16 cellular contexts compared by ENCODE assay signal in genomic region chr1:85459274-85459673, GRCh38. TPM values are rescaled to one million over a fixed set of nuclear protein-coding genes. Genes with fewer than 3 reads are reported as not detected.
"Had no signal": no experiment of that assay in that cellular context is flagged by ENCODE, and none has a peak within 500 bp of the region (broad histone marks: within the 10 kb centered on the region; RNA-seq: fewer than 3 reads in every experiment).

No MANE protein-coding gene starts in this region.

- H3K9ac ChIP-seq: parathyroid adenoma had no signal

- H3K27me3 ChIP-seq: upper lobe of right lung had no signal

- H3K4me3 ChIP-seq: skin epidermis, upper lobe of right lung had no signal

- H3K27ac ChIP-seq: parathyroid adenoma, upper lobe of right lung had no signal

- H3K9me3 ChIP-seq: upper lobe of right lung had no signal

- DNase-seq: activated CD4-positive, alpha-beta T cell treated with anti-CD3 and anti-CD28 coated beads, Interleukin-2, amount 50 U/mL, for 48 hours; activated CD4-positive, CD25-positive, alpha-beta regulatory T cell treated with anti-CD3 and anti-CD28 coated beads, Interleukin-2, amount 50 U/mL, for 72 hours; activated effector memory CD4-positive, alpha-beta T cell treated with anti-CD3 and anti-CD28 coated beads, Interleukin-2, amount 50 U/mL, for 16 hours; activated T-cell treated with anti-CD3 and anti-CD28 coated beads, Interleukin-2, amount 50 U/mL, for 4 hours; amygdala; cerebellar nuclear complex; effector memory CD8-positive, alpha-beta T cell; glutamatergic neuron; left colon; retina; substantia nigra; upper lobe of right lung had no signal

- H3K36me3 ChIP-seq: upper lobe of right lung had no signal

- H2AFZ ChIP-seq: parathyroid adenoma had no signal

- H3K4me1 ChIP-seq: parathyroid adenoma had no signal

- ATAC-seq: activated naive CD4-positive, alpha-beta T cell treated with anti-CD3 and anti-CD28 coated beads, Interleukin-2, amount 50 U/mL, for 72 hours; activated T-cell treated with anti-CD3 and anti-CD28 coated beads, Interleukin-2, amount 50 U/mL, for 4 hours; effector memory CD8-positive, alpha-beta T cell; left colon; stimulated activated memory B cell treated with anti-CD40 and anti-IgM and Interleukin-4, amounts not matched to agents 10 μg/mL and 1 μg/mL and 100 μg/mL, for 72 hours; upper lobe of right lung had no signal

RNA-seq across cellular contexts. Expression of gene DDAH1, which starts 5.7 kb away (rescaled TPM):
- total RNA-seq: activated naive CD4-positive, alpha-beta T cell treated with anti-CD3 and anti-CD28 coated beads, Interleukin-2, amount 50 U/mL, for 72 hours had no signal
